8 cellular contexts compared by ENCODE assay signal in genomic region chr17:40364121-40364861, GRCh38. TPM values are rescaled to one million over a fixed set of nuclear protein-coding genes. Genes with fewer than 3 reads are reported as not detected.
DNase-seq lines count a peak whose midpoint lies in the region; ATAC-seq, FAIRE-seq and TF ChIP-seq lines count a peak whose summit lies in the region.

Gene GJD3 (minus strand): TSS chr17:40364737. CDS start chr17:40363815, 922 bp downstream.

- H3K27ac ChIP-seq in heart left ventricle (peak within 1 kb of the TSS in 10 of 12 donors; percentile 39 to 78 (median 70)), urinary bladder (ENCODE audit: low read depth) (no peak within 1 kb of the TSS)

- no peak for TF ChIP-seq POLR2A in heart left ventricle (IDR thresholded peaks at IDR 0.05)

- FAIRE-seq in bronchial epithelial cell (lab: Jason Lieb, UNC): no peak

- peaks cover 8% of the 10 kb centered on the region for H3K4me1 Mint-ChIP-seq in memory B cell

- peaks cover 0 to 16% (median 0%) of the 10 kb centered on the region in 9 donors for H3K27me3 ChIP-seq in heart left ventricle
- H3K27me3 ChIP-seq in bronchial epithelial cell (ENCODE audit: control insufficient read depth, insufficient read depth, low read length): no peaks in the 10 kb centered on the region

- no peak within 1 kb of the TSS for H3K27ac Mint-ChIP-seq in memory B cell

- H3K9me3 ChIP-seq in heart left ventricle: no peaks in the 10 kb centered on the region

- H3K36me3 ChIP-seq in heart left ventricle: no peaks in the 10 kb centered on the region
- no peaks in the 10 kb centered on the region for H3K36me3 ChIP-seq in bronchial epithelial cell (ENCODE audit: control insufficient read depth, insufficient read depth, low read length)
- no peaks in the 10 kb centered on the region for H3K36me3 ChIP-seq in urinary bladder (ENCODE audit: insufficient read depth)

- ATAC-seq in heart left ventricle (peak; percentile 9 to 78 (median 52)), memory B cell (ENCODE audit: low read depth) (no peak), HG02571 (IDR thresholded peaks at IDR 0.05; ENCODE audit: unreplicated experiment) (no peak)

- H3K4me3 ChIP-seq in heart left ventricle: peak within 1 kb of the TSS; percentile 14 to 69 (median 56)
- H3K4me3 ChIP-seq in bronchial epithelial cell (ENCODE audit: low read depth, low read length): peak within 1 kb of the TSS; percentile 52
- peak within 1 kb of the TSS; percentile 53 for H3K4me3 ChIP-seq in urinary bladder (ENCODE audit: low read depth, low read length)

- no peaks in the 10 kb centered on the region for H3K36me3 Mint-ChIP-seq in memory B cell

- H3K4me3 Mint-ChIP-seq in memory B cell: peak within 1 kb of the TSS; percentile 77

- WGBS in heart left ventricle, 4 donors: 35 to 46% (median 39%) methylated on average over 15 to 22 of the region's 22 CpGs
- WGBS in urinary bladder: 48% methylated on average over 22 of the region's 22 CpGs

- DNase-seq in heart left ventricle: peak in 4 of 5 donors; percentile 30 to 57 (median 52)
- DNase-seq in cardiac septum (ENCODE audit: low spot score): no peak
- no peak for DNase-seq in bronchial epithelial cell (ENCODE audit: low read depth)
- DNase-seq in memory B cell (ENCODE audit: low spot score in 2 of 2): no peak
- no peak for DNase-seq in SIG-M5 (lab: John Stamatoyannopoulos, UW)
- DNase-seq in stimulated activated naive CD4-positive, alpha-beta T cell treated with Interleukin-2 at 50 U/mL for 16 hours (lab: John Stamatoyannopoulos, UW): no peak

- H3K27me3 Mint-ChIP-seq in memory B cell: peaks cover 9% of the 10 kb centered on the region

- TF ChIP-seq CTCF in heart left ventricle (IDR thresholded peaks at IDR 0.05) (no peak), bronchial epithelial cell (IDR thresholded peaks at IDR 0.05; ENCODE audit: insufficient read depth, low read length, severe bottlenecking) (no peak)

- intact Hi-C loops in heart left ventricle (cut with DNase I): loop anchor here in 6 of 10 donors (5.0 kb wide), 7 partner anchors 33 to 198 kb away; partner anchors contain the start of gene TOP2A (in 4 of the 6)
- intact Hi-C loops in cardiac septum (cut with DNase I): loop anchor here (5.0 kb wide), 1 partner anchor 33 kb away; no protein-coding TSS in a partner anchor

- no peaks in the 10 kb centered on the region for H3K9me3 Mint-ChIP-seq in memory B cell

- H3K4me1 ChIP-seq in heart left ventricle (peaks cover 0 to 27% (median 7%) of the 10 kb centered on the region in 12 donors), urinary bladder (ENCODE audit: insufficient read depth) (peaks cover 2% of the 10 kb centered on the region)

RNA-seq across cellular contexts. Expression of gene GJD3, which starts in this region (rescaled TPM):
- total RNA-seq in heart left ventricle (1 to 10 TPM; 1.2 to 8.7 (median 2.2) TPM), cardiac septum (2.6 TPM), bronchial epithelial cell (0.13 and 0.53 TPM in 2 replicates), urinary bladder (not detected)
- polyA plus RNA-seq in heart left ventricle (under 1 TPM; 0.30 to 0.35 TPM), urinary bladder (1.1 TPM)

Comparison
In these comparisons a context has a peak if more than half of its experiments do, and no peak if none do; other contexts are left out.
1. DNase-seq: peak in heart left ventricle (4 of 5); none in cardiac septum (single experiment), bronchial epithelial cell (single experiment), memory B cell (0 of 2), SIG-M5 (single experiment) and stimulated activated naive CD4-positive, alpha-beta T cell treated with Interleukin-2 at 50 U/mL for 16 hours (single experiment).
2. ATAC-seq: peak in heart left ventricle (4 of 4); none in memory B cell (single experiment) and HG02571 (single experiment).
3. Peak in every context shown above with its lines, with median percentiles within 50 percentile points of each other: H3K4me3 ChIP-seq.